ENCODE assay signal across 8 cellular contexts in the genomic region with DNA sequence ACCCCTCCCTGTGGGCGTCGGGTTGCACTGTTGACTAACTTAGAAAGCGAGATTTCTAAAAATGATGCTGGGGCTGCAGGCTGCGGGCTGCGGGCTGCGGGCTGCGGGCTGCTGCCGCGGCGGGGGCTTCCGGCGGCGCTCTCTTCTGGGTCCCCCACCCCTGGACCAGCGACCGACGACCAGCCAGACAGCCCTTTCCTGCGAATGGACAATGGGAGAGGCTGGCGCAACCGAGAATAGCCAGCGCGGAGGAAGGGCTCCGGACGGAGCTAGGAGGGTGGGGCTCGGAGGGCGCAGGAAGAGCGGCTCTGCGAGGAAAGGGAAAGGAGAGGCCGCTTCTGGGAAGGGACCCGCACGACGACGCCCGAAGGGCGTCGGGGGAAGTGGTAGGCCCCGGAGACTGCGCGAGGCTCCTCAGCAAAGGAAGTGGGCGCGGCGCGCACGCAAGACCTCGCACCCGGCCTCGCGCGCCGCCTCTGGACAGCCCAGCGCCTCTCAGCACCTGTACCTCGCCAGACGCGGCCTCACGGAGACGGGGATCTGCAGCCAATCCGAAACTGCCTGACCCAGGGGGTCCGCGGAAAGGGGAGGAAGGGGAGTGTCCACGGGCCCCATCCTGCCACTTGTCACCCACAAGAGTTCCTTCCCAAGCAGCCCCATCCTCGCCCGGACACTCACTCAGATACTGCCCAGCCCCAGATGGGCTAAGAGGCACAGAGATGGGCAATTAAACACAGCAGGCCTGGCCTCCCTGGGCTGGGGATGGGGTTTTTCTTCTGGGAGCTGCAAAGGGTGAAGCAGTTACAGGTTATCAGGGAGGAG.
A peak's percentile ranks its signal among the peaks of the same experiment; 100 is the strongest.
DNase-seq lines count a peak whose midpoint lies in the region; ATAC-seq, FAIRE-seq and TF ChIP-seq lines count a peak whose summit lies in the region.

No MANE protein-coding gene starts in this region.

- H3K4me1 ChIP-seq in mesodermal cell (ENCODE audit: control insufficient read depth, insufficient read depth, low read length, poor library complexity, severe bottlenecking) = peaks cover 61% of the 10 kb centered on the region

- WGBS in mesodermal cell (ENCODE audit: insufficient coverage in 2 of 2), 2 experiments = 18 to 26% methylated on average over 52 to 53 of the region's 61 CpGs

- H3K36me3 ChIP-seq in mesodermal cell (ENCODE audit: control insufficient read depth, insufficient read depth, low read length) = no peaks in the 10 kb centered on the region

- no peak for FAIRE-seq in RCC 7860 (lab: Jason Lieb, UNC)

- TF ChIP-seq CTCF in AG09309 (IDR thresholded peaks at IDR 0.05; ENCODE audit: control insufficient read depth, insufficient read depth, low read depth, low read length, missing control alignments) = peak; percentile 19

- DNase-seq in AG09309 (ENCODE audit: low read depth) (no peak), ecto neural progenitor cell (ENCODE audit: low spot score) (peak; percentile 80), RCC 7860 (ENCODE audit: low spot score) (no peak)
- peak; percentile 49 to 53 for DNase-seq in activated CD4-positive, alpha-beta T cell treated with anti-CD3 and anti-CD28 coated beads for 24 hours (ENCODE audit: low read depth in 2 of 2)
- DNase-seq in stimulated activated CD8-positive, alpha-beta memory T cell treated with anti-CD3 and anti-CD28 coated beads, Interleukin-2, amount 100 ng/mL, for 48 hours (ENCODE audit: low read depth in 2 of 2) = peak; percentile 69 to 75

- peak overlapping the region; percentile 5 for H3K27ac ChIP-seq in mesodermal cell (ENCODE audit: low read depth, low read length, severe bottlenecking)

- ATAC-seq in GM19035 (IDR thresholded peaks at IDR 0.05; ENCODE audit: unreplicated experiment) (peak; percentile 73), HG03354 (IDR thresholded peaks at IDR 0.05; ENCODE audit: poor library complexity, severe bottlenecking, unreplicated experiment) (peak; percentile 73)

- no peaks in the 10 kb centered on the region for H3K9me3 ChIP-seq in mesodermal cell (ENCODE audit: control insufficient read depth, low read length)

- no peak overlapping the region; the same call in 1 of the 2 replicates for H3K4me3 ChIP-seq in AG09309 (ENCODE audit: control insufficient read depth, low read depth, low read length)
- peak overlapping the region; percentile 7 for H3K4me3 ChIP-seq in mesodermal cell (ENCODE audit: extremely low read depth, insufficient read depth, low read length, poor library complexity, severe bottlenecking)

Comparison
In these comparisons a context has a peak if more than half of its experiments do, and no peak if none do; other contexts are left out.
1. DNase-seq: peak in activated CD4-positive, alpha-beta T cell treated with anti-CD3 and anti-CD28 coated beads for 24 hours (2 of 2), ecto neural progenitor cell (single experiment) and stimulated activated CD8-positive, alpha-beta memory T cell treated with anti-CD3 and anti-CD28 coated beads, Interleukin-2, amount 100 ng/mL, for 48 hours (2 of 2); none in AG09309 (single experiment) and RCC 7860 (single experiment).